25 cellular contexts compared by ENCODE assay signal in the genomic region with DNA sequence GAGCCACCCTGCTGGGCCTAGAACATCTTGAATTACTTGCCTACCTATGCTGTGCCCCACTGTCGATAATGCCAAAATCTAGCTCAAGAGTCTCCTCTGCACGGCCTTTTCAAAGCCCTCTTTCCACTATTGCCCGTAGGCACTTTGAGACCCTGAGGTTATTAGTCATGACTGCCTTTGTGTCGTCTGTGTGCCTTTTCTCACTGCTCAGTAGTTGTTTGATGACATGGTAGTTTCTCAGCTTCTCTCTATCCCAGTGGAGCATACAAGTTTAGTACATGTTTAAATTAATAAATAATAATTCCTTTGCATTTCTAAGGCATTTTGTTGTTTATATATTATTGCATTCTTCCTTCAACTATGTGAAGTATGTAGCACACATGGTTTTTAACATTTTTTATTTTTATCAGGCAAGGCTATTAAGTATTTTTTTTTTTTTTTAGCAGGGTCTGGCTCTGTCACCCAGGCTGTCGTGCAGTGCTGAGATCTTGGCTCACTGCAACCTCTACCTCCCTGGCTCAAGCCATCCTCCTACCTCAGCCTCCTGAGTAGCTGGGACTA. TPM values are rescaled to one million over a fixed set of nuclear protein-coding genes. Genes with fewer than 3 reads are reported as not detected.
A peak's percentile ranks its signal among the peaks of the same experiment; 100 is the strongest.
DNase-seq lines count a peak whose midpoint lies in the region; ATAC-seq and TF ChIP-seq lines count a peak whose summit lies in the region.
"Had no signal": no experiment of that assay in that cellular context is flagged by ENCODE, and none has a peak within 500 bp of the region (broad histone marks: within the 10 kb centered on the region; RNA-seq: fewer than 3 reads in every experiment).

No MANE protein-coding gene starts in this region.

- H3K36me3 Mint-ChIP-seq in HFFc6 (ENCODE audit: low read depth) (peaks cover 11% of the 10 kb centered on the region), activated B cell treated with CpG ODN at 0.5 μM for 24 hours (ENCODE audit: low read depth) (peaks cover 21% of the 10 kb centered on the region), Caco-2 (ENCODE audit: insufficient read depth, unreplicated experiment) (no peaks in the 10 kb centered on the region)
- H3K36me3 Mint-ChIP-seq in stimulated activated memory B cell treated with anti-CD40 and anti-IgM and Interleukin-4, amounts not matched to agents 10 μg/mL and 1 μg/mL and 100 μg/mL, for 72 hours = peaks cover 16% of the 10 kb centered on the region

- H3K36me3 ChIP-seq in Caco-2 (ENCODE audit: control insufficient read depth, insufficient read depth, low read length) = no peaks in the 10 kb centered on the region
- H3K36me3 ChIP-seq: heart left ventricle, right lobe of liver, upper lobe of left lung had no signal

- peaks cover 52% of the 10 kb centered on the region for H3K4me1 Mint-ChIP-seq in HFFc6 (ENCODE audit: low read depth)
- H3K4me1 Mint-ChIP-seq in activated B cell treated with CpG ODN at 0.5 μM for 24 hours = peaks cover 64% of the 10 kb centered on the region
- peaks cover 52% of the 10 kb centered on the region for H3K4me1 Mint-ChIP-seq in stimulated activated memory B cell treated with anti-CD40 and anti-IgM and Interleukin-4, amounts not matched to agents 10 μg/mL and 1 μg/mL and 100 μg/mL, for 72 hours
- H3K4me1 Mint-ChIP-seq in Caco-2 (ENCODE audit: low read depth, unreplicated experiment) = peaks cover 32% of the 10 kb centered on the region

- intact Hi-C loops in activated B cell treated with CpG ODN at 0.5 μM for 24 hours (cut with micrococcal nuclease) (no loop called here), Caco-2 (cut with micrococcal nuclease; ENCODE audit: unreplicated experiment) (no loop called here)

- no peaks in the 10 kb centered on the region for H3K27me3 ChIP-seq in Caco-2 (replicated peaks; ENCODE audit: control insufficient read depth, insufficient read depth, low read length)
- H3K27me3 ChIP-seq: BLaER1 treated with 17β-estradiol and CSF1 and Interleukin-3, amounts not matched to agents 10 nM and 100 nM; heart left ventricle; right lobe of liver; upper lobe of left lung had no signal

- H3K4me3 ChIP-seq in Caco-2 (ENCODE audit: low read depth, low read length) = no peak overlapping the region
- H3K4me3 ChIP-seq: BLaER1 treated with 17β-estradiol and CSF1 and Interleukin-3, amounts not matched to agents 10 nM and 100 nM; GM12878; heart left ventricle; PC-9; right lobe of liver; upper lobe of left lung had no signal

- H3K27me3 Mint-ChIP-seq in HFFc6 (ENCODE audit: insufficient read depth) = no peaks in the 10 kb centered on the region
- H3K27me3 Mint-ChIP-seq in activated B cell treated with CpG ODN at 0.5 μM for 24 hours = no peaks in the 10 kb centered on the region
- H3K27me3 Mint-ChIP-seq in stimulated activated memory B cell treated with anti-CD40 and anti-IgM and Interleukin-4, amounts not matched to agents 10 μg/mL and 1 μg/mL and 100 μg/mL, for 72 hours = no peaks in the 10 kb centered on the region
- H3K27me3 Mint-ChIP-seq in Caco-2 (ENCODE audit: insufficient read depth, unreplicated experiment) = no peaks in the 10 kb centered on the region
- H3K27me3 Mint-ChIP-seq: activated naive CD8-positive, alpha-beta T cell had no signal

- peak overlapping the region; percentile 68 for H3K27ac Mint-ChIP-seq in HFFc6
- peak overlapping the region; percentile 97 for H3K27ac Mint-ChIP-seq in activated B cell treated with CpG ODN at 0.5 μM for 24 hours
- peak overlapping the region; percentile 89 for H3K27ac Mint-ChIP-seq in stimulated activated memory B cell treated with anti-CD40 and anti-IgM and Interleukin-4, amounts not matched to agents 10 μg/mL and 1 μg/mL and 100 μg/mL, for 72 hours
- H3K27ac Mint-ChIP-seq in Caco-2 (ENCODE audit: unreplicated experiment) = no peak overlapping the region
- H3K27ac Mint-ChIP-seq: activated naive CD8-positive, alpha-beta T cell had no signal

- POLR2A ChIA-PET in activated B cell treated with CpG ODN at 0.5 μM for 24 hours (lab: Charles Lee) = interaction anchor here (0.6 to 2.0 kb wide), 6 partner anchors 13 to 339 kb away, joined by 3 to 11 read pairs (median 4); no protein-coding TSS in a partner anchor
- POLR2A ChIA-PET in Caco-2 (lab: Charles Lee) = no interaction called here

- CTCF ChIA-PET in activated B cell treated with CpG ODN at 0.5 μM for 24 hours (lab: Charles Lee) = interaction anchor here (1.8 kb wide), 1 partner anchor 44 kb away, joined by 5 read pairs; no protein-coding TSS in a partner anchor
- CTCF ChIA-PET in Caco-2 (lab: Charles Lee) = no interaction called here

- TF ChIP-seq CTCF in HFFc6 (IDR thresholded peaks at IDR 0.05) = no peak
- TF ChIP-seq CTCF in activated B cell treated with CpG ODN at 0.5 μM for 24 hours (IDR thresholded peaks at IDR 0.05) = no peak
- TF ChIP-seq CTCF in Caco-2 (IDR thresholded peaks at IDR 0.05; ENCODE audit: insufficient read depth in 1 of 2, low read depth in 1 of 2, low read length in 1 of 2, severe bottlenecking in 1 of 2, unreplicated experiment in 1 of 2) = no peak

- no peak overlapping the region for H3K4me3 Mint-ChIP-seq in HFFc6
- H3K4me3 Mint-ChIP-seq in activated B cell treated with CpG ODN at 0.5 μM for 24 hours = no peak overlapping the region
- no peak overlapping the region for H3K4me3 Mint-ChIP-seq in stimulated activated memory B cell treated with anti-CD40 and anti-IgM and Interleukin-4, amounts not matched to agents 10 μg/mL and 1 μg/mL and 100 μg/mL, for 72 hours
- no peak overlapping the region for H3K4me3 Mint-ChIP-seq in Caco-2 (ENCODE audit: unreplicated experiment)
- H3K4me3 Mint-ChIP-seq: activated naive CD8-positive, alpha-beta T cell had no signal

- no TSS peak for BruUV-seq in Caco-2 (replicated peaks; lab: Mats Ljungman, UMichigan)

- DNase-seq in HFFc6 (no peak), activated B cell treated with CpG ODN at 0.5 μM for 24 hours (no peak), foreskin melanocyte (peak; percentile 11), C1 segment of cervical spinal cord (lab: John Stamatoyannopoulos, UW) (no peak), Caco-2 (no peak)
- DNase-seq: activated CD4-positive, CD25-positive, alpha-beta regulatory T cell treated with anti-CD3 and anti-CD28 coated beads, Interleukin-2, amount 50 U/mL, for 72 hours; GDM1; heart left ventricle; KBM-7; left ventricle myocardium superior; MV-4-11; NCI-H187 treated with DMSO at 0.1 percent for 48 hours; NCI-H345; nucleus accumbens; PC-9; right lobe of liver; stimulated activated naive CD4-positive, alpha-beta T cell; upper lobe of left lung had no signal

- no peaks in the 10 kb centered on the region for H3K9me3 ChIP-seq in Caco-2
- H3K9me3 ChIP-seq: heart left ventricle, right lobe of liver, upper lobe of left lung had no signal

- peaks cover 38% of the 10 kb centered on the region for H3K4me1 ChIP-seq in Caco-2

- ATAC-seq in activated B cell treated with CpG ODN at 0.5 μM for 24 hours (ENCODE audit: low read depth) = no peak
- no peak for ATAC-seq in stimulated activated memory B cell treated with anti-CD40 and anti-IgM and Interleukin-4, amounts not matched to agents 10 μg/mL and 1 μg/mL and 100 μg/mL, for 72 hours
- ATAC-seq in HG03135 (IDR thresholded peaks at IDR 0.05; ENCODE audit: unreplicated experiment) = no peak
- ATAC-seq: esophagus mucosa, GM12878, HCT116, left ventricle myocardium superior, right lobe of liver had no signal

- no peaks in the 10 kb centered on the region for H3K9me3 Mint-ChIP-seq in HFFc6
- no peaks in the 10 kb centered on the region for H3K9me3 Mint-ChIP-seq in activated B cell treated with CpG ODN at 0.5 μM for 24 hours
- no peaks in the 10 kb centered on the region for H3K9me3 Mint-ChIP-seq in stimulated activated memory B cell treated with anti-CD40 and anti-IgM and Interleukin-4, amounts not matched to agents 10 μg/mL and 1 μg/mL and 100 μg/mL, for 72 hours
- H3K9me3 Mint-ChIP-seq in Caco-2 (ENCODE audit: unreplicated experiment) = no peaks in the 10 kb centered on the region

RNA-seq across cellular contexts. Expression of a gene that starts 45.1 kb away (rescaled TPM):
- 100 to 1,000 TPM; 108 to 125 (median 124) TPM for total RNA-seq in HFFc6 (2021; fragmentation: NEBNext Ultra II Directional; extraction: Animal tissue kit (Norgen Biotek cat#: 25700))
- total RNA-seq in activated B cell treated with CpG ODN at 0.5 μM for 24 hours (114 and 134 TPM in 2 replicates), Caco-2 (2022) (75.0 and 77.8 TPM in 2 replicates)
